Comparison of ENCODE assay signal across 23 cellular contexts in the genomic region with DNA sequence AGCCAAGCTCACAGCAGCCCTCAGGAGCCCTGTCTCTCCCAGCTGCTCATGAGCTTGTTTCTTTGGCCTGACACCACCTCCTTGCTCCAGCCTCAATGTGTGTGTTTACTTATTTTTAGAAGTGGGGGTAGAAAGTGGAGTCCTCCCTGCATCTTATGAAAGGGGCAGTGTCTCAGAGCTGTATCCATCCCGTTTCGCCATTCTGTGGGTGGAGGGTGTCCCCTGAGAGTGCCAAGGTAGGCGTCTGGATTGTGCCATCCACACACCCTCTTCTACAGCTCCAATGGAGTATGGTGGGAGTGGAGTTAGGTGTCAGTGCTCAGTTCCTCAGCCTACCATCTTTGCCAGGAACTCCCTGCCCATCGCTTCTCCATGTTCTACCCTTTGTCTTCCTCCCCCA.
"Had no signal": no experiment of that assay in that cellular context is flagged by ENCODE, and none has a peak within 500 bp of the region (broad histone marks: within the 10 kb centered on the region; RNA-seq: fewer than 3 reads in every experiment).

No MANE protein-coding gene starts in this region.

- H3K27me3 Mint-ChIP-seq: activated naive CD8-positive, alpha-beta T cell treated with anti-CD3 and anti-CD28 coated beads for 36 hours had no signal

- H3K4me3 Mint-ChIP-seq: activated naive CD8-positive, alpha-beta T cell treated with anti-CD3 and anti-CD28 coated beads for 36 hours; endodermal cell; mesothelial cell of epicardium; nephron; T-helper 2 cell treated with Interferon-gamma antibody and Interleukin-4, amounts not matched to agents 5 μg/mL and 100 μg/mL, for 36 hours had no signal

- DNase-seq: activated CD4-positive, alpha-beta T cell treated with anti-CD3 and anti-CD28 coated beads for 1 hour; activated CD8-positive, alpha-beta memory T cell treated with anti-CD3 and anti-CD28 coated beads, Interleukin-2, amount 50 U/mL, for 48 hours; activated naive CD4-positive, alpha-beta T cell treated with Interleukin-2 at 50 U/mL for 16 hours; activated naive CD8-positive, alpha-beta T cell treated with anti-CD3 and anti-CD28 coated beads for 36 hours; activated T-cell treated with anti-CD3 and anti-CD28 coated beads, Interleukin-2, amount 50 U/mL, for 48 hours; cerebellar nuclear complex; endodermal cell; head of caudate nucleus; hypothalamus; left ventricle myocardium superior; mammary epithelial cell; nucleus accumbens; right lobe of liver; stimulated activated CD4-positive, alpha-beta T cell treated with anti-CD3 and anti-CD28 coated beads, Interleukin-1b, Interleukin-23, amount 100 ng/mL, for 48 hours; stomach; transverse colon; WERI-Rb-1 had no signal

- H3K27me3 ChIP-seq: gastroesophageal sphincter, right lobe of liver had no signal

- H3K4me3 ChIP-seq: coronary artery, gastroesophageal sphincter, right lobe of liver, skin epidermis, stomach, transverse colon had no signal

- H3K36me3 Mint-ChIP-seq: activated naive CD8-positive, alpha-beta T cell treated with anti-CD3 and anti-CD28 coated beads for 36 hours had no signal

- H3K9me3 ChIP-seq: gastroesophageal sphincter, right lobe of liver, stomach, transverse colon had no signal

- H3K27ac ChIP-seq: coronary artery, gastroesophageal sphincter, right lobe of liver, transverse colon, WERI-Rb-1 had no signal

- H3K36me3 ChIP-seq: gastroesophageal sphincter, right lobe of liver, stomach, transverse colon had no signal

- H3K27ac Mint-ChIP-seq: activated naive CD8-positive, alpha-beta T cell treated with anti-CD3 and anti-CD28 coated beads for 36 hours; endodermal cell; mesothelial cell of epicardium; nephron; T-helper 2 cell treated with Interferon-gamma antibody and Interleukin-4, amounts not matched to agents 5 μg/mL and 100 μg/mL, for 36 hours had no signal

- H3K9me3 Mint-ChIP-seq: activated naive CD8-positive, alpha-beta T cell treated with anti-CD3 and anti-CD28 coated beads for 36 hours; T-helper 2 cell treated with Interferon-gamma antibody and Interleukin-4, amounts not matched to agents 5 μg/mL and 100 μg/mL, for 36 hours had no signal

- ATAC-seq: gastroesophageal sphincter, left ventricle myocardium superior, right lobe of liver had no signal
